Comparison of ENCODE assay signal across 8 cellular contexts in genomic region chr10:28432210-28432676, GRCh38.
DNase-seq lines count a peak whose midpoint lies in the region; ATAC-seq and TF ChIP-seq lines count a peak whose summit lies in the region.

No MANE protein-coding gene starts in this region.

- H3K9ac ChIP-seq in mammary epithelial cell (ENCODE audit: insufficient read depth, low read length) (no peak overlapping the region), smooth muscle cell (ENCODE audit: low read depth) (no peak overlapping the region)

- intact Hi-C loops in mammary epithelial cell (cut with micrococcal nuclease), result no loop called here

- no peak overlapping the region for H3K4me3 ChIP-seq in SJCRH30
- no peak overlapping the region for H3K4me3 ChIP-seq in mammary epithelial cell (replicated peaks in 1 of 3; ENCODE audit: insufficient read depth in 1 of 3, low read depth in 2 of 3, low read length in 3 of 3)
- no peak overlapping the region for H3K4me3 ChIP-seq in smooth muscle cell

- peak overlapping the region; percentile 76 for H2AFZ ChIP-seq in mammary epithelial cell (ENCODE audit: low read depth, low read length)
- peak overlapping the region; percentile 38 for H2AFZ ChIP-seq in smooth muscle cell (ENCODE audit: low read depth)

- H3K27me3 ChIP-seq in SJCRH30 (no peaks in the 10 kb centered on the region), mammary epithelial cell (ENCODE audit: insufficient read depth, low read length) (no peaks in the 10 kb centered on the region), smooth muscle cell (ENCODE audit: low read depth) (no peaks in the 10 kb centered on the region)

- 11% methylated on average over 8 of the region's 9 CpGs for WGBS in mammary epithelial cell (ENCODE audit: low coverage, missing lambda C conversion rate)
- WGBS in smooth muscle cell (ENCODE audit: low lambda C conversion rate), result 8% methylated on average over 9 of the region's 9 CpGs

- dilution Hi-C loops in mammary epithelial cell (cut with HindIII; ENCODE audit: low sequenced_read_pairs), result no loop called here

- H3K4me1 ChIP-seq in SJCRH30 (no peaks in the 10 kb centered on the region), mammary epithelial cell (ENCODE audit: insufficient read depth, low read length) (no peaks in the 10 kb centered on the region), smooth muscle cell (ENCODE audit: low read depth) (no peaks in the 10 kb centered on the region)

- H3K27ac ChIP-seq in SJCRH30, result no peak overlapping the region
- H3K27ac ChIP-seq in mammary epithelial cell (ENCODE audit: insufficient read depth, low read depth, low read length), result no peak overlapping the region
- no peak overlapping the region for H3K27ac ChIP-seq in smooth muscle cell (ENCODE audit: low read depth)

- H3K79me2 ChIP-seq in mammary epithelial cell (ENCODE audit: insufficient read depth, low read length) (no peaks in the 10 kb centered on the region), smooth muscle cell (ENCODE audit: low read depth) (no peaks in the 10 kb centered on the region)

- no peaks in the 10 kb centered on the region for H3K9me3 ChIP-seq in SJCRH30 (replicated peaks)
- H3K9me3 ChIP-seq in mammary epithelial cell (replicated peaks; ENCODE audit: insufficient read depth, low read length), result no peaks in the 10 kb centered on the region
- no peaks in the 10 kb centered on the region for H3K9me3 ChIP-seq in smooth muscle cell (replicated peaks; ENCODE audit: low read depth)

- H4K20me1 ChIP-seq in mammary epithelial cell (ENCODE audit: insufficient read depth, low read length), result no peaks in the 10 kb centered on the region
- H4K20me1 ChIP-seq in smooth muscle cell (ENCODE audit: low read depth), result no peaks in the 10 kb centered on the region

- H3K36me3 ChIP-seq in SJCRH30, result no peaks in the 10 kb centered on the region
- H3K36me3 ChIP-seq in mammary epithelial cell (ENCODE audit: insufficient read depth, low read length), result no peaks in the 10 kb centered on the region
- no peaks in the 10 kb centered on the region for H3K36me3 ChIP-seq in smooth muscle cell (ENCODE audit: low read depth)

- no TSS peak for BruUV-seq in mammary epithelial cell (replicated peaks; lab: Mats Ljungman, UMichigan)

- DNase-seq in DMS 273 (lab: John Stamatoyannopoulos, UW; ENCODE audit: unreplicated experiment) (peak; percentile 75), MV-4-11 (lab: John Stamatoyannopoulos, UW) (peak; percentile 82), SJCRH30 (peak; percentile 58 to 82), mammary epithelial cell (peak; percentile 43), iPS-NIHi11 (ENCODE audit: low spot score) (peak; percentile 84), smooth muscle cell (lab: John Stamatoyannopoulos, UW; ENCODE audit: unreplicated experiment) (no peak)

- in situ Hi-C loops in mammary epithelial cell (cut with MboI; ENCODE audit: low sequenced_read_pairs in 2 of 2), result no loop called here

- H3K4me2 ChIP-seq in mammary epithelial cell (ENCODE audit: insufficient read depth, low read depth, low read length), result peak overlapping the region; percentile 24
- H3K4me2 ChIP-seq in smooth muscle cell, result peak overlapping the region; percentile 79

- CTCF ChIA-PET in mammary epithelial cell (lab: Charles Lee; ENCODE audit: low non-redundant PET), result interaction anchor here (0.9 kb wide), 1 partner anchor 930 kb away, joined by 4 read pairs; no protein-coding TSS in a partner anchor

- ATAC-seq in GM21528 (IDR thresholded peaks at IDR 0.05; ENCODE audit: low FRiP score, unreplicated experiment) (peak; percentile 71), GM21717 (IDR thresholded peaks at IDR 0.05; ENCODE audit: unreplicated experiment) (no peak)

- peak; percentile 69 to 82 for TF ChIP-seq CTCF in mammary epithelial cell (conservative IDR thresholded peaks at IDR 0.05 in 1 of 2, IDR thresholded peaks at IDR 0.05 in 1 of 2; ENCODE audit: extremely low read depth in 1 of 2, insufficient read depth in 1 of 2, low read depth in 1 of 2, low read length in 2 of 2)
- TF ChIP-seq CTCF in smooth muscle cell (IDR thresholded peaks at IDR 0.05; ENCODE audit: borderline replicate concordance, insufficient read depth, poor library complexity, severe bottlenecking), result peak; percentile 72

- H3F3A ChIP-seq in smooth muscle cell (ENCODE audit: low read depth), result no peaks in the 10 kb centered on the region
